In the genomic region with DNA sequence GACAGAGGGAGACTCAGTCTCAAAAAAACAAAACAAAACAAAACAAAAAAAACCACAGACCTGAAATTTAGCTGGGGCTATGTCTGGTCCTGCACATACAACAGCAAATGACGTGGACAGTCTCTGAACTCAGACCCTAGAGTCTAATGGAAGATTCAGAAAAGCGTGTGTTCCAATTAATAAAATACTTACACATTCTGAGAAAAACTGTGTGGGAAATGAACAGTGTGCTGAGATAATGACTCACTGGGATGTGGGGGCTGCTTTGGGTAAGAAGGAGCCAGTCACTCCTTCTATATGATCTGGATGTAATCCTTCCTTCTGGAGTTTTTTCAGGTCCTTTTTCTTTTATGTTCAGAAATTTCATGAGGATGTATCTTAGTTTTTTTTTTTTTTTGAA, we compare ENCODE assay signal across 24 cellular contexts. TPM values are rescaled to one million over a fixed set of nuclear protein-coding genes. Genes with fewer than 3 reads are reported as not detected.
DNase-seq lines count a peak whose midpoint lies in the region; ATAC-seq and TF ChIP-seq lines count a peak whose summit lies in the region.
"Had no signal": no experiment of that assay in that cellular context is flagged by ENCODE, and none has a peak within 500 bp of the region (broad histone marks: within the 10 kb centered on the region; RNA-seq: fewer than 3 reads in every experiment).

No MANE protein-coding gene starts in this region.

- DNase-seq in GM03348 (ENCODE audit: low spot score) (peak; percentile 48), RPMI7951 (ENCODE audit: low read depth) (peak; percentile 39), choroid plexus epithelial cell (ENCODE audit: low read depth) (peak; percentile 45), retinal pigment epithelial cell (ENCODE audit: low read depth) (peak; percentile 49), NCI-H1930 (lab: John Stamatoyannopoulos, UW) (no peak), islet precursor cell (no peak)
- DNase-seq in activated CD8-positive, alpha-beta memory T cell treated with anti-CD3 and anti-CD28 coated beads, Interleukin-2, amount 50 U/mL, for 48 hours, result no peak
- DNase-seq: activated CD4-positive, alpha-beta T cell treated with anti-CD3 and anti-CD28 coated beads, Interleukin-2, amount 50 U/mL, for 4 hours; CD4-positive, alpha-beta memory T cell; colonic mucosa; DMS 273 treated with DMSO at 0.1 percent for 48 hours; H9; left cardiac atrium; NCI-H1092 treated with DMSO at 0.1 percent for 48 hours; NCI-H187 treated with DMSO at 0.1 percent for 48 hours; stimulated activated CD8-positive, alpha-beta memory T cell treated with anti-CD3 and anti-CD28 coated beads, Interleukin-4, amount 100 ng/mL, for 48 hours; stomach; T-helper 9 cell; tibial artery had no signal

- H3K4me3 ChIP-seq in choroid plexus epithelial cell (ENCODE audit: low read depth, low read length) (no peak overlapping the region), retinal pigment epithelial cell (ENCODE audit: low read length) (no peak overlapping the region)
- H3K4me3 ChIP-seq: colonic mucosa, stomach, tibial artery had no signal

- ATAC-seq in GM19023 (IDR thresholded peaks at IDR 0.05; ENCODE audit: unreplicated experiment), result no peak
- ATAC-seq: left cardiac atrium, WTC11 had no signal

- TF ChIP-seq CTCF in choroid plexus epithelial cell (conservative IDR thresholded peaks at IDR 0.05; ENCODE audit: low read depth, low read length) (no peak), retinal pigment epithelial cell (conservative IDR thresholded peaks at IDR 0.05; ENCODE audit: low read depth, low read length) (no peak)

RNA-seq across cellular contexts. Expression of gene CLDN14, which starts 29.4 kb away (rescaled TPM):
- not detected in 2 replicates for total RNA-seq in RPMI7951 (2014; rRNA removed; shearing (Covaris generic))
- total RNA-seq: activated naive CD4-positive, alpha-beta T cell treated with anti-CD3 and anti-CD28 coated beads, Interleukin-2, amount 50 U/mL, for 72 hours; CD4-positive, alpha-beta memory T cell; fibroblast of lung; H9; left cardiac atrium; progenitor cell of endocrine pancreas; stomach; WTC11 had no signal

Comparison
In these comparisons a context has a peak if more than half of its experiments do, and no peak if none do; other contexts are left out.
1. DNase-seq: peak in GM03348 (single experiment), RPMI7951 (single experiment), choroid plexus epithelial cell (single experiment) and retinal pigment epithelial cell (single experiment); none in activated CD8-positive, alpha-beta memory T cell treated with anti-CD3 and anti-CD28 coated beads, Interleukin-2, amount 50 U/mL, for 48 hours (single experiment), NCI-H1930 (0 of 2) and islet precursor cell (single experiment).